ENCODE assay signal across 8 cellular contexts in the genomic region with DNA sequence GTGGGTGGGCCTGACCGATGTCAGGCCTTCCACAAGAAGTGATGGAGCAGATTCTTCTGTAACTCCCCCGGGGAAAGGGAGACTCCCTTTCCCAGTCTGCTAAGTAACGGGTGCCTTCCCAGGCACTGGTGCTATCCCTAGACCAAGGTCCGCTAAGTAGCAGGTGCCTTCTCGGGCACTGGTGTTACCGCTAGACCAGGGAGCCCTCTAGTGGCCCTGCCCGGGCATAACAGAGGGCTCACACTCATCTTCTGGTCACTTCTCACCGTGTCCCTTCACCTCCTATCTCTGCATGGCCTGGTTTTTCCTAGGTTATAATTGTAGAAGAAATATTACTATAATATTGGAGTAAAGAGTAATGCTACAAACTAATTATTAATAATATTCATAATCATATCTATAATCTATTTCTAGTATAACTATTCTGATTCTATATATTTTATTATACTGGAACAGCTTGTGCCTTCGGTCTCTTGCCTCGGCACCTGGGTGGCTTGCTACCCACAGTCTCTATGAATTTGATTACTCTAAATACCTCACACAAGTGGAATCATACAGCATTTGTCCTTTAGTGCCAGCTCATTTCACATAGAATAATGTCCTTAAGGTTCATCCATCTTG.
DNase-seq lines count a peak whose midpoint lies in the region; ATAC-seq and TF ChIP-seq lines count a peak whose summit lies in the region.

No MANE protein-coding gene starts in this region.

- no peak overlapping the region for H3K9ac ChIP-seq in OCI-LY3 (ENCODE audit: low read length)

- no peaks in the 10 kb centered on the region for H3K4me1 Mint-ChIP-seq in stimulated activated naive CD8-positive, alpha-beta T cell treated with anti-CD3 and anti-CD28 coated beads, Interleukin-15, amount 100 ng/mL, for 72 hours
- no peaks in the 10 kb centered on the region for H3K4me1 Mint-ChIP-seq in activated T-helper 17 cell treated with anti-CD3 and anti-CD28 coated beads, Interleukin-2, amount 50 U/mL, for 72 hours

- H2AFZ ChIP-seq in OCI-LY3 (ENCODE audit: low read depth, low read length) = no peak overlapping the region; the same call in 1 of the 2 replicates

- H3K36me3 ChIP-seq in OCI-LY3 (replicated peaks; ENCODE audit: low read depth, low read length) = no peaks in the 10 kb centered on the region
- no peaks in the 10 kb centered on the region for H3K36me3 ChIP-seq in left lung

- H3K4me2 ChIP-seq in OCI-LY3 (ENCODE audit: low read length) = peak overlapping the region; percentile 81

- peak; percentile 32 for DNase-seq in GM04504 (ENCODE audit: low read depth)
- peak; percentile 59 to 65 for DNase-seq in cardiac fibroblast (ENCODE audit: low read depth in 2 of 2)
- DNase-seq in left lung = peak; percentile 50 to 85
- peak; percentile 33 to 36 for DNase-seq in stimulated activated naive CD8-positive, alpha-beta T cell treated with anti-CD3 and anti-CD28 coated beads, Interleukin-15, amount 100 ng/mL, for 72 hours

- intact Hi-C loops in left lung (cut with DNase I) = no loop called here

- H3K4me3 Mint-ChIP-seq in stimulated activated naive CD8-positive, alpha-beta T cell treated with anti-CD3 and anti-CD28 coated beads, Interleukin-15, amount 100 ng/mL, for 72 hours = no peak overlapping the region
- H3K4me3 Mint-ChIP-seq in activated T-helper 17 cell treated with anti-CD3 and anti-CD28 coated beads, Interleukin-2, amount 50 U/mL, for 72 hours = no peak overlapping the region

- H3K27ac Mint-ChIP-seq in stimulated activated naive CD8-positive, alpha-beta T cell treated with anti-CD3 and anti-CD28 coated beads, Interleukin-15, amount 100 ng/mL, for 72 hours = no peak overlapping the region
- H3K27ac Mint-ChIP-seq in activated T-helper 17 cell treated with anti-CD3 and anti-CD28 coated beads, Interleukin-2, amount 50 U/mL, for 72 hours = no peak overlapping the region

- no peaks in the 10 kb centered on the region for H3K79me2 ChIP-seq in OCI-LY3 (ENCODE audit: low read length)

- no peaks in the 10 kb centered on the region for H3K9me3 ChIP-seq in OCI-LY3 (ENCODE audit: insufficient read depth, low read length)
- H3K9me3 ChIP-seq in left lung = no peaks in the 10 kb centered on the region

- no peaks in the 10 kb centered on the region for H3K36me3 Mint-ChIP-seq in activated T-helper 17 cell treated with anti-CD3 and anti-CD28 coated beads, Interleukin-2, amount 50 U/mL, for 72 hours (ENCODE audit: low read depth)

- no peaks in the 10 kb centered on the region for H3K9me3 Mint-ChIP-seq in stimulated activated naive CD8-positive, alpha-beta T cell treated with anti-CD3 and anti-CD28 coated beads, Interleukin-15, amount 100 ng/mL, for 72 hours
- H3K9me3 Mint-ChIP-seq in activated T-helper 17 cell treated with anti-CD3 and anti-CD28 coated beads, Interleukin-2, amount 50 U/mL, for 72 hours = no peaks in the 10 kb centered on the region

- H3K4me1 ChIP-seq in OCI-LY3 (ENCODE audit: low read length) (peaks cover 26% of the 10 kb centered on the region), left lung (no peaks in the 10 kb centered on the region)

- TF ChIP-seq CTCF in OCI-LY3 (IDR thresholded peaks at IDR 0.05; ENCODE audit: low read depth, low read length) (peak; percentile 62), cardiac fibroblast (IDR thresholded peaks at IDR 0.05; ENCODE audit: low read depth, low read length) (peak; percentile 96), left lung (IDR thresholded peaks at IDR 0.05) (peak; percentile 69 to 93)

- H3K27me3 Mint-ChIP-seq in stimulated activated naive CD8-positive, alpha-beta T cell treated with anti-CD3 and anti-CD28 coated beads, Interleukin-15, amount 100 ng/mL, for 72 hours = no peaks in the 10 kb centered on the region
- no peaks in the 10 kb centered on the region for H3K27me3 Mint-ChIP-seq in activated T-helper 17 cell treated with anti-CD3 and anti-CD28 coated beads, Interleukin-2, amount 50 U/mL, for 72 hours

- H3K27ac ChIP-seq in OCI-LY3 (ENCODE audit: low read length) (no peak overlapping the region), left lung (no peak overlapping the region)

- no peaks in the 10 kb centered on the region for H4K20me1 ChIP-seq in OCI-LY3 (ENCODE audit: insufficient read depth, low read length)

- H3K27me3 ChIP-seq in OCI-LY3 (ENCODE audit: low read depth, low read length) = no peaks in the 10 kb centered on the region
- H3K27me3 ChIP-seq in left lung = no peaks in the 10 kb centered on the region

- H3K4me3 ChIP-seq in OCI-LY3 (ENCODE audit: low read length) (peak overlapping the region; percentile 69), cardiac fibroblast (replicated peaks in 1 of 2; ENCODE audit: low read depth in 2 of 2, low read length in 2 of 2) (no peak overlapping the region), left lung (no peak overlapping the region)

- ATAC-seq in GM19438 (IDR thresholded peaks at IDR 0.05; ENCODE audit: low read depth, unreplicated experiment) (peak; percentile 57), HG03460 (IDR thresholded peaks at IDR 0.05; ENCODE audit: unreplicated experiment) (peak; percentile 52), left lung (peak; percentile 91)
- ATAC-seq in stimulated activated naive CD8-positive, alpha-beta T cell treated with anti-CD3 and anti-CD28 coated beads, Interleukin-15, amount 100 ng/mL, for 72 hours = no peak
- ATAC-seq in activated T-helper 17 cell treated with anti-CD3 and anti-CD28 coated beads, Interleukin-2, amount 50 U/mL, for 72 hours (replicated peaks) = no peak

Comparison
In these comparisons a context has a peak if more than half of its experiments do, and no peak if none do; other contexts are left out.
1. ATAC-seq: peak in GM19438 (single experiment), HG03460 (single experiment) and left lung (single experiment); none in stimulated activated naive CD8-positive, alpha-beta T cell treated with anti-CD3 and anti-CD28 coated beads, Interleukin-15, amount 100 ng/mL, for 72 hours (single experiment) and activated T-helper 17 cell treated with anti-CD3 and anti-CD28 coated beads, Interleukin-2, amount 50 U/mL, for 72 hours (single experiment).
2. Peak in every context shown above with its lines, with median percentiles within 50 percentile points of each other: DNase-seq and CTCF ChIP-seq.